In genomic region chr2:170235860-170236638, GRCh38 we compare ENCODE assay signal across 1 cellular context.
TF ChIP-seq lines count a peak whose summit lies in the region.

No MANE protein-coding gene starts in this region.

TF ChIP-seq in K562, 482 proteins besides CTCF, POLR2A, EP300 and RAD21 (continued from another document and continues in another):
- TF ChIP-seq ETV5 (CRISPR knock-in tag; IDR thresholded peaks at IDR 0.05; ENCODE audit: low read depth) = 0 out of 2 replicates have a peak, but pooled peaks have one; percentile 37
- no peak for TF ChIP-seq SMAD1 (IDR thresholded peaks at IDR 0.05; ENCODE audit: low read depth, low read length, partially characterized antibody)
- TF ChIP-seq USF2 (CRISPR knock-in tag; IDR thresholded peaks at IDR 0.05) = no peak
- TF ChIP-seq GATAD2B (IDR thresholded peaks at IDR 0.05; ENCODE audit: borderline replicate concordance) = peak; percentile 76; the same call in 1 of the 2 replicates
- peak; percentile 43; the same call in 1 of the 2 replicates for TF ChIP-seq LEF1 (IDR thresholded peaks at IDR 0.05)
- TF ChIP-seq CCNT2 (IDR thresholded peaks at IDR 0.05; ENCODE audit: borderline replicate concordance, extremely low read depth, insufficient read length, low read depth, low read length) = peak; percentile 91
- TF ChIP-seq ZNF408 (CRISPR knock-in tag; IDR thresholded peaks at IDR 0.05; ENCODE audit: low read depth) = no peak
- peak; percentile 90 for TF ChIP-seq TCF3 (CRISPR knock-in tag; IDR thresholded peaks at IDR 0.05)
- TF ChIP-seq DEAF1 (CRISPR knock-in tag; IDR thresholded peaks at IDR 0.05) = peak; percentile 98
- no peak for TF ChIP-seq PHB (CRISPR knock-in tag; IDR thresholded peaks at IDR 0.05)
- 0 out of 2 replicates have a peak, but pooled peaks have one; percentile 24 for TF ChIP-seq ZBTB40 (IDR thresholded peaks at IDR 0.05)
- TF ChIP-seq ZBTB40 (CRISPR knock-in tag; IDR thresholded peaks at IDR 0.05) = no peak
- no peak for TF ChIP-seq ZNF644 (tag; IDR thresholded peaks at IDR 0.05; ENCODE audit: low read depth)
- no peak for TF ChIP-seq MLX (CRISPR knock-in tag; conservative IDR thresholded peaks at IDR 0.05)
- TF ChIP-seq AFF1 (IDR thresholded peaks at IDR 0.05; ENCODE audit: low read depth in 1 of 2, partially characterized antibody in 2 of 2) = peak in 1 of 2 experiments; percentile 33
- TF ChIP-seq ZNF253 (CRISPR knock-in tag; conservative IDR thresholded peaks at IDR 0.05) = no peak
- peak; percentile 14; the same call in 1 of the 2 replicates for TF ChIP-seq MAFF (IDR thresholded peaks at IDR 0.05; ENCODE audit: low read length)
- TF ChIP-seq CSDE1 (IDR thresholded peaks at IDR 0.05) = 0 out of 4 replicates have a peak, but pooled peaks of 1 of the 2 experiments have one; percentile 37
- TF ChIP-seq NFYB (IDR thresholded peaks at IDR 0.05; ENCODE audit: extremely low read depth, insufficient read length) = no peak
- peak; percentile 85 for TF ChIP-seq DPF2 (IDR thresholded peaks at IDR 0.05)
- TF ChIP-seq MEF2A (IDR thresholded peaks at IDR 0.05; ENCODE audit: control insufficient read depth, low read depth, low read length) = peak; percentile 89
- TF ChIP-seq ZNF384 (IDR thresholded peaks at IDR 0.05; ENCODE audit: low read depth, low read length) = no peak; the same call in 1 of the 2 replicates
- TF ChIP-seq ZNF77 (CRISPR knock-in tag; IDR thresholded peaks at IDR 0.05) = no peak
- no peak for TF ChIP-seq POLR3G (IDR thresholded peaks at IDR 0.05; ENCODE audit: extremely low read depth, insufficient read length, insufficient replicate concordance)
- TF ChIP-seq ZNF347 (CRISPR knock-in tag; IDR thresholded peaks at IDR 0.05; ENCODE audit: low read depth) = no peak
- TF ChIP-seq ATF3 (IDR thresholded peaks at IDR 0.05) = peak; percentile 40; the same call in 1 of the 2 replicates
- TF ChIP-seq ATF3 (CRISPR knock-in tag; conservative IDR thresholded peaks at IDR 0.05) = no peak
- peak; percentile 79 for TF ChIP-seq ZKSCAN8 (CRISPR knock-in tag; IDR thresholded peaks at IDR 0.05)
- TF ChIP-seq TEAD2 (tag; IDR thresholded peaks at IDR 0.05) = 0 out of 2 replicates have a peak, but pooled peaks have one; percentile 14
- no peak for TF ChIP-seq ETV6 (IDR thresholded peaks at IDR 0.05; ENCODE audit: borderline replicate concordance in 1 of 2, low read depth in 2 of 2, low read length in 1 of 2)
- TF ChIP-seq ETV6 (CRISPR knock-in tag; IDR thresholded peaks at IDR 0.05; ENCODE audit: borderline replicate concordance) = no peak
- TF ChIP-seq NR2F6 (CRISPR knock-in tag; IDR thresholded peaks at IDR 0.05) = 0 out of 2 replicates have a peak, but pooled peaks have one; percentile 35
- no peak for TF ChIP-seq ZFP36 (IDR thresholded peaks at IDR 0.05; ENCODE audit: low read depth, low read length, partially characterized antibody)
- peak; percentile 59; the same call in 1 of the 2 replicates for TF ChIP-seq GTF2E2 (tag; IDR thresholded peaks at IDR 0.05)
- no peak for TF ChIP-seq ILK (tag; IDR thresholded peaks at IDR 0.05; ENCODE audit: borderline replicate concordance, low read depth)
- TF ChIP-seq NFE2L1 (tag; IDR thresholded peaks at IDR 0.05; ENCODE audit: borderline replicate concordance, low read depth) = no peak
- no peak for TF ChIP-seq CHCHD3 (CRISPR knock-in tag; IDR thresholded peaks at IDR 0.05)
- TF ChIP-seq ZFP91 (CRISPR knock-in tag; IDR thresholded peaks at IDR 0.05) = no peak
